Comparison of ENCODE assay signal across 8 cellular contexts in genomic region chr10:11742779-11743298, GRCh38. TPM values are rescaled to one million over a fixed set of nuclear protein-coding genes. Genes with fewer than 3 reads are reported as not detected.
DNase-seq lines count a peak whose midpoint lies in the region; ATAC-seq and TF ChIP-seq lines count a peak whose summit lies in the region.

No MANE protein-coding gene starts in this region.

- CTCF ChIA-PET in Panc1 (lab: Charles Lee), result no interaction called here

- ATAC-seq in Panc1, result peak; percentile 49
- no peak for ATAC-seq in GM21423 (IDR thresholded peaks at IDR 0.05; ENCODE audit: unreplicated experiment)

- H3K36me3 ChIP-seq in Panc1 (ENCODE audit: control insufficient read depth, insufficient read depth, low read length), result no peaks in the 10 kb centered on the region
- no peaks in the 10 kb centered on the region for H3K36me3 ChIP-seq in prostate gland

- H3K27me3 ChIP-seq in Panc1 (ENCODE audit: control insufficient read depth, insufficient read depth, low read length) (no peaks in the 10 kb centered on the region), prostate gland (replicated peaks; ENCODE audit: insufficient read depth) (no peaks in the 10 kb centered on the region)

- in situ Hi-C loops in Panc1 (cut with HindIII; ENCODE audit: low pct_unique_long_range_greater_than_20kb, low sequenced_read_pairs), result no loop called here

- WGBS in prostate gland, result 41% methylated on average over 27 of the region's 31 CpGs

- H3K4me1 ChIP-seq in Panc1 (ENCODE audit: control insufficient read depth, insufficient read depth, low read length) (no peaks in the 10 kb centered on the region), prostate gland (replicated peaks) (peaks cover 2% of the 10 kb centered on the region)

- no peaks in the 10 kb centered on the region for H3K9me3 ChIP-seq in Panc1 (ENCODE audit: control insufficient read depth, insufficient read depth, low read depth, low read length)
- no peaks in the 10 kb centered on the region for H3K9me3 ChIP-seq in prostate gland

- no peak overlapping the region for H3K27ac ChIP-seq in Panc1 (ENCODE audit: low read length)
- H3K27ac ChIP-seq in prostate gland, result peak overlapping the region; percentile 66 to 70

- BruUV-seq in Panc1 (replicated peaks; lab: Mats Ljungman, UMichigan), result no TSS peak

- TF ChIP-seq CTCF in GM10266 (IDR thresholded peaks at IDR 0.05; ENCODE audit: control insufficient read depth, insufficient read depth, low read depth, missing control alignments) (no peak), Panc1 (IDR thresholded peaks at IDR 0.05) (no peak), fibroblast of villous mesenchyme (IDR thresholded peaks at IDR 0.05; ENCODE audit: insufficient read depth, low read depth, low read length) (no peak), prostate gland (IDR thresholded peaks at IDR 0.05) (no peak)

- POLR2A ChIA-PET in Panc1 (lab: Charles Lee), result no interaction called here

- DNase-seq in GM10266 (ENCODE audit: extremely low spot score), result peak; percentile 31
- no peak for DNase-seq in Panc1 (ENCODE audit: low read depth, low spot score)
- no peak for DNase-seq in fibroblast of villous mesenchyme (ENCODE audit: low read depth)
- DNase-seq in prostate gland (ENCODE audit: low spot score), result no peak
- no peak for DNase-seq in NCI-H1092 (lab: John Stamatoyannopoulos, UW)
- DNase-seq in NCI-H1048 (lab: John Stamatoyannopoulos, UW), result no peak
- no peak for DNase-seq in SIG-M5 (lab: John Stamatoyannopoulos, UW)

- intact Hi-C loops in Panc1 (cut with micrococcal nuclease; ENCODE audit: unreplicated experiment) (no loop called here), prostate gland (cut with DNase I) (no loop called here)

- H3K4me3 ChIP-seq in Panc1 (ENCODE audit: low read depth in 2 of 2, low read length in 2 of 2) (peak overlapping the region; percentile 53 to 56), fibroblast of villous mesenchyme (ENCODE audit: low read depth, low read length) (peak overlapping the region; percentile 64), prostate gland (peak overlapping the region; percentile 51 to 61)

- TF ChIP-seq POLR2A in prostate gland (IDR thresholded peaks at IDR 0.05), result no peak

RNA-seq across cellular contexts. Expression of gene ECHDC3, which starts 0.7 kb away (rescaled TPM):
- total RNA-seq in Panc1 (2021; ENCODE audit: unreplicated experiment), result 5.8 TPM
- 8.6 TPM for polyA plus RNA-seq in Panc1 (2012; ENCODE audit: insufficient read length)
- total RNA-seq in fibroblast of villous mesenchyme, result 1.3 and 12.6 TPM in 2 replicates
- total RNA-seq in prostate gland, result 10 to 100 TPM; 77.6 to 98.3 TPM
